ENCODE assay signal across 17 cellular contexts in the genomic region with DNA sequence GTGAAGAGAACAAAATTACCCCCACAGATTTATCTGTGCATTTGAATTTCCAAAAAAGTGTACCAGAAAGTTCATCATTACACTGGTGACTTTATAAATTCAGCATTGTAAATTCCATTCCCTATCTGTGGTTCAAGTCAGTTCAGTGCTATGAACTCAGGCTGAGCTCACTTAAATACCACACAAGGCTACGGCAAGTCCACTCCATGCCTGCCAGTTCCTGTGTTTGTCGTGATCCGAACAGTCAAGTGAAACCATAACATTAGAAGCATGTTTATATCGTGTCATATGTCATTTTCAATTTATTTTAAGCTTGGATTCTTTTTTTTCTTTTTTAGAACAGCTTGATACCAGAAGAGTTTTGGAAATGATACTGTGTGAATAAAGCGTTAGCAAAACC. TPM values are rescaled to one million over a fixed set of nuclear protein-coding genes. Genes with fewer than 3 reads are reported as not detected.
"Had no signal": no experiment of that assay in that cellular context is flagged by ENCODE, and none has a peak within 500 bp of the region (broad histone marks: within the 10 kb centered on the region; RNA-seq: fewer than 3 reads in every experiment).

No MANE protein-coding gene starts in this region.

- H3K4me3 ChIP-seq: psoas muscle, thoracic aorta had no signal

- H3K4me1 ChIP-seq: psoas muscle had no signal

- FAIRE-seq: bronchial epithelial cell, kidney had no signal

- H3K36me3 ChIP-seq: thoracic aorta had no signal

- H3K27ac ChIP-seq: psoas muscle, thoracic aorta had no signal

- DNase-seq: activated CD4-positive, alpha-beta T cell treated with anti-CD3 and anti-CD28 coated beads, Interleukin-2, amount 10 ng/mL, durations not matched to agents 7 days and 5 days; activated CD4-positive, CD25-positive, alpha-beta regulatory T cell; activated naive CD8-positive, alpha-beta T cell treated with anti-CD3 and anti-CD28 coated beads, Interleukin-2, amount 10 ng/mL, durations not matched to agents 7 days and 5 days; aorta; erythroblast; hippocampal formation; kidney; left ventricle myocardium superior; nephron progenitor cell; occipital lobe; psoas muscle; stimulated activated CD4-positive, alpha-beta T cell treated with anti-CD3 and anti-CD28 coated beads, Interleukin-1b, Interleukin-23, amount 100 ng/mL, for 48 hours had no signal

- H3K9me3 ChIP-seq: psoas muscle, thoracic aorta had no signal

RNA-seq across cellular contexts. Expression of a gene that starts 14.8 kb away (rescaled TPM):
- total RNA-seq: activated CD4-positive, alpha-beta T cell treated with anti-CD3 and anti-CD28 coated beads, Interleukin-2, amount 10 ng/mL, durations not matched to agents 7 days and 5 days; activated naive CD8-positive, alpha-beta T cell treated with anti-CD3 and anti-CD28 coated beads, Interleukin-2, amount 10 ng/mL, durations not matched to agents 7 days and 5 days; aorta; bronchial epithelial cell; kidney; left ventricle myocardium superior; mesenteric fat pad; occipital lobe; psoas muscle; sciatic nerve; thoracic aorta; ureter had no signal
- polyA plus RNA-seq: aorta, psoas muscle had no signal
